14 cellular contexts compared by ENCODE assay signal in the genomic region with DNA sequence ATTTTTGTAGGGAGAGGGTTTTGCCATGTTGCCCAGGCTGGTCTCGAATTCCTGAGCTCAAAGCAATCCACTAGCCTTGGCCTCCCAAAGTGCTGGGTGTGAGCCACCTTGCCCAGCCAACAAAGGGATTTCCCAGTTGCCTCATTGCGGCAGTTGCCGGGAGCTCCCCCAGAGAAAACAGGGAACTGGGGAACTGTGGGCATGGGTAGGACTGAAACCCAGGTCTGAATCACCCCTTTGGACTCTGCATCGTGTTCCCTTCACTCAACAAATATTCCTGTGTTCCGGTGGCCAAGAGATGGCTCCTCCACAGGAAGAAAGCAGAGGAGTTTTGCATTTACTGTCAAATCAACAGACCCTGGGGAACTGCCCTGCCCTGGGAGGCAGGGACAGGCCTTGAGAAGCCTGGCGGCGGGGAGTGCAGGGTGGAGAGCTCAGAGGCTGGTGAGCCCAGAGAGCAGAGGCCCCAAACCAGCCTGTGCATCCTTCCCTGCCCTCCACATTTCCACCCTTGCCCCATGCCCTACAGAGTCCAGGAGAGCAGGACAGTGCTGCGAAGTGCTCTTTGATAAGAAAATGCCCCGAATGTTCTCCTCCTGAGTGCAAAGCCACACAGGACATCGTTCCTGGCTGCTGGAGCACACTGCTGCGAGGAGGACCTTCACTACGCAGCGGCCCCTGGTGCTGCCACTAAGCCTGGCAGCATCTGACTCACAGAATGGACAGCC. TPM values are rescaled to one million over a fixed set of nuclear protein-coding genes. Genes with fewer than 3 reads are reported as not detected.
A peak's percentile ranks its signal among the peaks of the same experiment; 100 is the strongest.
DNase-seq lines count a peak whose midpoint lies in the region; ATAC-seq and TF ChIP-seq lines count a peak whose summit lies in the region.
"Had no signal": no experiment of that assay in that cellular context is flagged by ENCODE, and none has a peak within 500 bp of the region (broad histone marks: within the 10 kb centered on the region; RNA-seq: fewer than 3 reads in every experiment).

No MANE protein-coding gene starts in this region.

- H3K9me3 ChIP-seq in aorta (ENCODE audit: control insufficient read depth, low read length) (no peaks in the 10 kb centered on the region), colonic mucosa (no peaks in the 10 kb centered on the region)

- H3K36me3 ChIP-seq in brain microvascular endothelial cell (replicated peaks) (no peaks in the 10 kb centered on the region), aorta (ENCODE audit: control insufficient read depth in 1 of 2, insufficient read depth in 2 of 2, low read length in 1 of 2) (no peaks in the 10 kb centered on the region), colonic mucosa (no peaks in the 10 kb centered on the region)
- H3K36me3 ChIP-seq: left ventricle myocardium inferior had no signal

- H3K4me1 Mint-ChIP-seq in neural crest cell, result no peaks in the 10 kb centered on the region

- peaks cover 26% of the 10 kb centered on the region for H3K27me3 Mint-ChIP-seq in neural crest cell (ENCODE audit: low read depth)

- no peaks in the 10 kb centered on the region for H3K36me3 Mint-ChIP-seq in neural crest cell (ENCODE audit: low read depth)

- no peak for ATAC-seq in Right ventricle myocardium superior (ENCODE audit: poor library complexity)
- ATAC-seq in aorta (ENCODE audit: low FRiP score), result peak; percentile 64
- no peak for ATAC-seq in GM18870 (IDR thresholded peaks at IDR 0.05; ENCODE audit: unreplicated experiment)

- H3K27ac ChIP-seq in brain microvascular endothelial cell, result no peak overlapping the region
- peak overlapping the region in 1 of 2 donors; percentile 16 for H3K27ac ChIP-seq in aorta (ENCODE audit: low read depth in 1 of 2, low read length in 2 of 2)
- no peak overlapping the region for H3K27ac ChIP-seq in colonic mucosa
- H3K27ac ChIP-seq: left ventricle myocardium inferior had no signal

- H3K4me1 ChIP-seq in aorta (ENCODE audit: control insufficient read depth in 1 of 2, insufficient read depth in 2 of 2, low read length in 2 of 2) (peaks cover 0 to 3% of the 10 kb centered on the region in 2 donors), colonic mucosa (no peaks in the 10 kb centered on the region)
- H3K4me1 ChIP-seq: left ventricle myocardium inferior had no signal

- H3K9ac ChIP-seq in colonic mucosa (ENCODE audit: low read depth in 2 of 2, low read length in 2 of 2), result no peak overlapping the region

- peak overlapping the region; percentile 60 for H3K27ac Mint-ChIP-seq in neural crest cell (ENCODE audit: unreplicated experiment)

- no peak overlapping the region for H3K4me3 Mint-ChIP-seq in neural crest cell

- H3K4me3 ChIP-seq in brain microvascular endothelial cell (ENCODE audit: low read depth, low read length) (no peak overlapping the region), aorta (ENCODE audit: low read length in 2 of 2) (no peak overlapping the region), colonic mucosa (no peak overlapping the region)
- H3K4me3 ChIP-seq: left ventricle myocardium inferior had no signal

- DNase-seq in cardiac septum (ENCODE audit: low spot score) (peak; percentile 31), Right ventricle myocardium superior (no peak), brain microvascular endothelial cell (no peak), neural crest cell (ENCODE audit: low read depth, low spot score) (no peak), aorta (no peak), colonic mucosa (no peak), NCI-H748 (lab: John Stamatoyannopoulos, UW; ENCODE audit: unreplicated experiment) (no peak)
- DNase-seq: AML-193, DMS153, left ventricle myocardium inferior, NCI-H1417 treated with DMSO at 0.1 percent for 48 hours, NCI-H69, trophoblast cell had no signal

- TF ChIP-seq CTCF in brain microvascular endothelial cell (IDR thresholded peaks at IDR 0.05; ENCODE audit: low read depth, low read length, missing control alignments) (peak; percentile 16), neural crest cell (conservative IDR thresholded peaks at IDR 0.05) (no peak), colonic mucosa (IDR thresholded peaks at IDR 0.05) (no peak)

- in situ Hi-C loops in brain microvascular endothelial cell (cut with HindIII; ENCODE audit: low pct_ligation_motif_present, low sequenced_read_pairs), result no loop called here

- intact Hi-C loops in cardiac septum (cut with DNase I) (no loop called here), Right ventricle myocardium superior (cut with DNase I) (no loop called here), aorta (cut with DNase I) (loop anchor here in 1 of 2 donors (10.0 kb wide), 1 partner anchor 136 kb away; no protein-coding TSS in a partner anchor), colonic mucosa (cut with DNase I) (no loop called here)

- no peaks in the 10 kb centered on the region for H3K9me3 Mint-ChIP-seq in neural crest cell

- WGBS in aorta, 2 donors, result 25 to 29% methylated on average over 13 of the region's 13 CpGs

- H3K27me3 ChIP-seq in brain microvascular endothelial cell (replicated peaks) (no peaks in the 10 kb centered on the region), aorta (ENCODE audit: control insufficient read depth in 1 of 2, insufficient read depth in 2 of 2, low read length in 1 of 2) (no peaks in the 10 kb centered on the region), colonic mucosa (no peaks in the 10 kb centered on the region)

RNA-seq across cellular contexts. Expression of a gene that starts 24.9 kb away (rescaled TPM):
- total RNA-seq in cardiac septum, result 0.78 TPM
- 0.32 TPM for total RNA-seq in Right ventricle myocardium superior
- 0.28 TPM in 1 of 2 replicates, not detected in the other for total RNA-seq in neural crest cell
- total RNA-seq in aorta, result 1 to 10 TPM in 1 of 2 donors, under 1 TPM in 1; 0.32 to 2.0 TPM
- polyA plus RNA-seq in aorta, result 10 to 100 TPM in 1 of 2 donors, 1 to 10 TPM in 1; 1.1 to 26.3 TPM
- 100 to 1,000 TPM; 159 to 218 TPM for total RNA-seq in colonic mucosa

RNA-seq across cellular contexts. Expression of a gene that starts 34.1 kb away (rescaled TPM):
- total RNA-seq in cardiac septum (40.7 TPM), Right ventricle myocardium superior (57.7 TPM), neural crest cell (59.4 and 63.0 TPM in 2 replicates), aorta (10 to 100 TPM; 37.1 to 40.2 TPM), colonic mucosa (10 to 100 TPM; 32.4 to 37.8 TPM)
- polyA plus RNA-seq in aorta, result 10 to 100 TPM; 14.0 to 27.6 TPM

Comparison
In these comparisons a context has a peak if more than half of its experiments do, and no peak if none do; other contexts are left out.
1. RNA of a gene that starts 24.9 kb away (total RNA-seq): 159 to 218 TPM in colonic mucosa; 0.32 to 2.0 TPM in aorta, 0.78 TPM in cardiac septum (single experiment), 0.32 TPM in Right ventricle myocardium superior (single experiment) and 0.28 TPM in neural crest cell; every median in the first group is over 10 times any median in the second.